In the genomic region with DNA sequence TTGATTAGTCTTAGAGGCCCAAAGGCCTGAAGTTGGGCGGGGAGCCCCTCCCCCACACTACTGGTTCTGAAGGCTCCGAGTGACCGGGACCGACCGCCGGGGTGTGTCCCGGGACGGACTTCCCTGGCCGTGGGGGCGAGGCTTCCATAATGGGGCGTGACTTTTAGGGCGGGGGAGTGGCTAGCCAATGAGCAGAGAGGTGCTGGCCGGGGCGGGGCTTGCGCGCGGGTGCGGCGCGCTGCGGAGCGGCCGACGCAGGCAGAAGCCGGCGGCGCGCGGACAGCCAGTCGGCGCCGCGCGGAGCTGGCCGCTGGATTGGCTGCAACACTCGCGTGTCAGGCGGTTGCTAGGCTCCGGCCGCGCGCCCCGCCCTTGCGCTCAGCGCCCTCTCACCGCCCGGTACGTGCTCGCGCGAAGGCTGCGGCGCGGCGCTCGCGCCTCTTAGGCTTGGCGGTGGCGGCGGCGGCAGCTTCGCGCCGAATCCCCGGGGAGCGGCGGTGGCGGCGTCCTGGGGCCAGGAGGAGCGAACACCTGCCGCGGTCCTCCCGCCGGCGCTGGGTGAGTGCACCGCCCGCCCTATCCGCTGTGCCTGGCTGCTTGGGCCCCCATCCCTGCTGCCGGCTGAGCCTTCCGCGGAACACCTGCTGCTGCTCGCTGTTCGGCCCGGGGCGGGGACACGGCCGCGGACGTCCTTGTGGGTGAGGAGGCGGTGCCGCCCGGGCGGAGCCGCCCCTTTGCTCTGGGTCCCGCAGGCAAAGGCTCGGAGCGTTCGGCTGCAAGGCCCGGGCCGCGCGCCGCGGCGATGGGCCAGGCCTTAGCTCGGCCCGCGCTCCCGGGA, we compare ENCODE assay signal across 8 cellular contexts. TPM values are rescaled to one million over a fixed set of nuclear protein-coding genes. Genes with fewer than 3 reads are reported as not detected.
DNase-seq lines count a peak whose midpoint lies in the region; ATAC-seq and TF ChIP-seq lines count a peak whose summit lies in the region.

Gene DAG1, plus strand, starts transcription at position 392 of the 838 bp plus-strand sequence. CDS start 40,268 bp downstream, outside the sequence.

- H3K4me1 ChIP-seq in BLaER1 treated with 17β-estradiol and CSF1 and Interleukin-3, amounts not matched to agents 10 nM and 100 nM, result peaks cover 23 to 37% (median 33%) of the 10 kb centered on the region in 10 experiments

- H3K36me3 Mint-ChIP-seq in activated CD4-positive, alpha-beta T cell treated with anti-CD3 and anti-CD28 coated beads, Interleukin-2, amount 10 ng/mL, durations not matched to agents 7 days and 5 days (ENCODE audit: low read depth), result peaks cover 14% of the 10 kb centered on the region

- peak within 1 kb of the TSS; percentile 68 to 81 (median 76) for H3K4me3 ChIP-seq in BLaER1 treated with 17β-estradiol and CSF1 and Interleukin-3, amounts not matched to agents 10 nM and 100 nM
- H3K4me3 ChIP-seq in coronary artery, result peak within 1 kb of the TSS; percentile 76

- H3K4me3 Mint-ChIP-seq in activated CD4-positive, alpha-beta T cell treated with anti-CD3 and anti-CD28 coated beads, Interleukin-2, amount 10 ng/mL, durations not matched to agents 7 days and 5 days, result peak within 1 kb of the TSS; percentile 85

- DNase-seq in NCI-H69 (lab: John Stamatoyannopoulos, UW) (peak; percentile 96), coronary artery (ENCODE audit: low spot score) (peak; percentile 99), left kidney (ENCODE audit: low read depth, low spot score) (peak; percentile 99)
- peak; percentile 97 for DNase-seq in activated CD4-positive, alpha-beta T cell treated with anti-CD3 and anti-CD28 coated beads, Interleukin-2, amount 10 ng/mL, durations not matched to agents 7 days and 5 days
- peak; percentile 95 for DNase-seq in stimulated activated CD4-positive, alpha-beta T cell treated with anti-CD3 and anti-CD28 coated beads, Interleukin-1b, Interleukin-23, amount 100 ng/mL, for 48 hours

- H3K9ac ChIP-seq in BLaER1 treated with 17β-estradiol and CSF1 and Interleukin-3, amounts not matched to agents 10 nM and 100 nM, result peak within 1 kb of the TSS; percentile 72 to 88 (median 80)

- peak within 1 kb of the TSS; percentile 61 to 80 (median 76) for H3K27ac ChIP-seq in BLaER1 treated with 17β-estradiol and CSF1 and Interleukin-3, amounts not matched to agents 10 nM and 100 nM
- peak within 1 kb of the TSS; percentile 87 to 96 for H3K27ac ChIP-seq in coronary artery

- CTCF ChIA-PET in activated CD4-positive, alpha-beta T cell treated with anti-CD3 and anti-CD28 coated beads, Interleukin-2, amount 10 ng/mL, durations not matched to agents 7 days and 5 days (lab: Charles Lee), result interaction anchor here (0.6 to 1.6 kb wide), 5 partner anchors 13 to 350 kb away, joined by 3 to 7 read pairs (median 3); partner anchors contain the start of gene USP4

- peaks cover 0 to 38% (median 0%) of the 10 kb centered on the region in 11 experiments; a peak in 5 of 22 replicates for H3K27me3 ChIP-seq in BLaER1 treated with 17β-estradiol and CSF1 and Interleukin-3, amounts not matched to agents 10 nM and 100 nM

- no peaks in the 10 kb centered on the region for H3K27me3 Mint-ChIP-seq in activated CD4-positive, alpha-beta T cell treated with anti-CD3 and anti-CD28 coated beads, Interleukin-2, amount 10 ng/mL, durations not matched to agents 7 days and 5 days

- H4K20me1 ChIP-seq in BLaER1 treated with 17β-estradiol and CSF1 and Interleukin-3, amounts not matched to agents 10 nM and 100 nM, result peaks cover 7 to 46% (median 20%) of the 10 kb centered on the region in 11 experiments; a peak in 14 of 22 replicates

- peaks cover 0 to 6% (median 0%) of the 10 kb centered on the region in 11 experiments; a peak in 2 of 22 replicates for H3K9me3 ChIP-seq in BLaER1 treated with 17β-estradiol and CSF1 and Interleukin-3, amounts not matched to agents 10 nM and 100 nM (replicated peaks in 1 of 11)

- peak within 1 kb of the TSS; percentile 92 for H3K27ac Mint-ChIP-seq in activated CD4-positive, alpha-beta T cell treated with anti-CD3 and anti-CD28 coated beads, Interleukin-2, amount 10 ng/mL, durations not matched to agents 7 days and 5 days

- no peaks in the 10 kb centered on the region for H3K9me3 Mint-ChIP-seq in activated CD4-positive, alpha-beta T cell treated with anti-CD3 and anti-CD28 coated beads, Interleukin-2, amount 10 ng/mL, durations not matched to agents 7 days and 5 days

- peaks cover 0 to 23% (median 0%) of the 10 kb centered on the region in 11 experiments; a peak in 4 of 22 replicates for H3K36me3 ChIP-seq in BLaER1 treated with 17β-estradiol and CSF1 and Interleukin-3, amounts not matched to agents 10 nM and 100 nM

- H3K4me2 ChIP-seq in BLaER1 treated with 17β-estradiol and CSF1 and Interleukin-3, amounts not matched to agents 10 nM and 100 nM, result peak within 1 kb of the TSS; percentile 86 to 95 (median 92)

- peaks cover 22% of the 10 kb centered on the region for H3K4me1 Mint-ChIP-seq in activated CD4-positive, alpha-beta T cell treated with anti-CD3 and anti-CD28 coated beads, Interleukin-2, amount 10 ng/mL, durations not matched to agents 7 days and 5 days

- ATAC-seq in GM19351 (IDR thresholded peaks at IDR 0.05; ENCODE audit: unreplicated experiment) (peak; percentile 82), HG03520 (IDR thresholded peaks at IDR 0.05; ENCODE audit: unreplicated experiment) (peak; percentile 79)

- no peak for TF ChIP-seq CTCF in coronary artery (IDR thresholded peaks at IDR 0.05)

- POLR2A ChIA-PET in activated CD4-positive, alpha-beta T cell treated with anti-CD3 and anti-CD28 coated beads, Interleukin-2, amount 10 ng/mL, durations not matched to agents 7 days and 5 days (lab: Charles Lee), result interaction anchor here (0.6 to 1.1 kb wide), 5 partner anchors 41 to 462 kb away, joined by 3 to 5 read pairs (median 3); partner anchors contain the start of gene NICN1

RNA-seq across cellular contexts. Expression of gene DAG1, which starts in this region (rescaled TPM):
- 10 to 100 TPM; 15.4 to 18.1 TPM for total RNA-seq in activated CD4-positive, alpha-beta T cell treated with anti-CD3 and anti-CD28 coated beads, Interleukin-2, amount 10 ng/mL, durations not matched to agents 7 days and 5 days

Comparison
In these comparisons a context has a peak if more than half of its experiments do, and no peak if none do; other contexts are left out.
1. Peak in every context shown above with its lines: DNase-seq, ATAC-seq, H3K4me3 ChIP-seq and H3K27ac ChIP-seq.